In the genomic region with DNA sequence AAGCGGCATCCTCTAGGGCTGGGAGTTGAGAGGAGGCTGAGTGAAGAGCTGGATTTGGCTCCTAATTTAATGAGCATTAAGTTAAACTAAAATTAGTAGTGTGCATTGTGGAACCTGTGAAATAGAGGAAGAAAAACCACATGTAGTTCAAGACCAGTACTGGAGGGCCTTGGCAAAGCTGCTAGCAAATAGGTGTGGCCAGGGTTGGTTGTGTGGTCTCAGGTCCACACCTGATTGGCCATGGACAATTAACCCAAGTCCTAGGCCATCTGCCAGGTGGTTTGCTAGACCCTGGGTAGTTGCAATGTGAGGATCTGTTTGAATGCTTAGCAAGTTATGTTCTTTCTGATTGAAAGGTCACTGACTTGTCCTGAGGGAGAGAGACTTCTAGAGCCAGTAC, we compare ENCODE assay signal across 23 cellular contexts.
DNase-seq lines count a peak whose midpoint lies in the region; ATAC-seq, FAIRE-seq and TF ChIP-seq lines count a peak whose summit lies in the region.
"Had no signal": no experiment of that assay in that cellular context is flagged by ENCODE, and none has a peak within 500 bp of the region (broad histone marks: within the 10 kb centered on the region; RNA-seq: fewer than 3 reads in every experiment).

No MANE protein-coding gene starts in this region.

- no peak for DNase-seq in GM19239 (ENCODE audit: insufficient read length, low spot score)
- DNase-seq in stimulated activated naive B cell treated with anti-CD40 and anti-IgM and Interleukin-4, amounts not matched to agents 10 μg/mL and 1 μg/mL and 100 μg/mL, for 72 hours, result no peak
- no peak for DNase-seq in H9
- no peak for DNase-seq in activated naive CD4-positive, alpha-beta T cell treated with anti-CD3 and anti-CD28 coated beads, Interleukin-2, amount 50 U/mL, for 16 hours
- no peak for DNase-seq in activated T-cell treated with anti-CD3 and anti-CD28 coated beads, Interleukin-2, amount 50 U/mL, for 1 hour
- DNase-seq: activated CD4-positive, CD25-positive, alpha-beta regulatory T cell; activated CD8-positive, alpha-beta memory T cell treated with anti-CD3 and anti-CD28 coated beads for 24 hours; C1 segment of cervical spinal cord; DMS 273 treated with DMSO at 0.1 percent for 48 hours; heart left ventricle; HFFc6; islet precursor cell; mammary epithelial cell; MV-4-11; naive thymus-derived CD4-positive, alpha-beta T cell; NCI-H2107; Right ventricle myocardium superior; small intestine; thyroid gland had no signal

- H3K4ac ChIP-seq in H9 (ENCODE audit: low read depth, low read length), result no peak overlapping the region

- no peak overlapping the region for H3K4me3 Mint-ChIP-seq in stimulated activated naive B cell treated with anti-CD40 and anti-IgM and Interleukin-4, amounts not matched to agents 10 μg/mL and 1 μg/mL and 100 μg/mL, for 72 hours
- H3K4me3 Mint-ChIP-seq in H9, result no peak overlapping the region
- H3K4me3 Mint-ChIP-seq: activated T-helper 17 cell treated with anti-CD3 and anti-CD28 coated beads, Interleukin-2, amount 50 U/mL, for 72 hours; HFFc6; naive thymus-derived CD4-positive, alpha-beta T cell; T-helper 1 cell treated with Interleukin-12 subunit alpha and Interleukin-12 subunit beta and Interleukin-4 antibody, amounts not matched to agents 30 μg/mL and 1 μg/mL, for 36 hours had no signal

- no peak overlapping the region for H3K56ac ChIP-seq in H9 (ENCODE audit: insufficient read length, low read depth, low read length)

- no peak overlapping the region for H4K91ac ChIP-seq in H9 (ENCODE audit: insufficient read length, low read depth, low read length)

- no peak overlapping the region for H3K23ac ChIP-seq in H9 (ENCODE audit: insufficient read length, low read depth, low read length)

- no peaks in the 10 kb centered on the region for H3K79me2 ChIP-seq in H9 (ENCODE audit: insufficient read depth, low read length)

- H3K9ac ChIP-seq in H9 (ENCODE audit: extremely low read depth, insufficient read length, low read length), result no peak overlapping the region

- no peaks in the 10 kb centered on the region for H3K36me3 Mint-ChIP-seq in stimulated activated naive B cell treated with anti-CD40 and anti-IgM and Interleukin-4, amounts not matched to agents 10 μg/mL and 1 μg/mL and 100 μg/mL, for 72 hours
- peaks cover 3 to 9% (median 5%) of the 10 kb centered on the region in 3 experiments; a peak in 6 of 7 replicates for H3K36me3 Mint-ChIP-seq in H9 (ENCODE audit: insufficient read depth in 1 of 3, low read depth in 3 of 3)
- H3K36me3 Mint-ChIP-seq: naive thymus-derived CD4-positive, alpha-beta T cell had no signal

- H3K23me2 ChIP-seq in H9 (ENCODE audit: insufficient read length, low read depth, low read length, poor library complexity, severe bottlenecking), result no peaks in the 10 kb centered on the region

- H2BK5ac ChIP-seq in H9 (ENCODE audit: insufficient read length, low read length), result no peak overlapping the region

- H3K18ac ChIP-seq in H9 (ENCODE audit: insufficient read length, low read depth, low read length), result no peak overlapping the region

- peak; percentile 87 for FAIRE-seq in GM19239 (lab: Jason Lieb, UNC)
- FAIRE-seq: small intestine had no signal

- no peak overlapping the region for H2AFZ ChIP-seq in H9 (ENCODE audit: low read length)

- no peak overlapping the region for H3K4me2 ChIP-seq in H9 (ENCODE audit: insufficient read depth, insufficient read length, low read length)

- no peaks in the 10 kb centered on the region for H4K20me1 ChIP-seq in H9 (ENCODE audit: control insufficient read depth, insufficient read depth, insufficient read length)

- H2BK12ac ChIP-seq in H9 (ENCODE audit: insufficient read length, low read depth, low read length), result no peak overlapping the region

- H3T11ph ChIP-seq in H9 (ENCODE audit: low read length), result no peak overlapping the region

- H3K27ac ChIP-seq in H9 (ENCODE audit: insufficient read length, low read depth, low read length), result no peak overlapping the region
- H3K27ac ChIP-seq: heart left ventricle, thyroid gland had no signal

- TF ChIP-seq CTCF in H9 (conservative IDR thresholded peaks at IDR 0.05), result no peak

- ATAC-seq in HG02623 (IDR thresholded peaks at IDR 0.05; ENCODE audit: unreplicated experiment) (peak; percentile 26), HG03469 (IDR thresholded peaks at IDR 0.05; ENCODE audit: unreplicated experiment) (peak; percentile 31)
- ATAC-seq in stimulated activated naive B cell treated with anti-CD40 and anti-IgM and Interleukin-4, amounts not matched to agents 10 μg/mL and 1 μg/mL and 100 μg/mL, for 72 hours (replicated peaks), result peak; percentile 31 to 48
- ATAC-seq: activated T-helper 17 cell treated with anti-CD3 and anti-CD28 coated beads, Interleukin-2, amount 50 U/mL, for 72 hours; heart left ventricle; naive thymus-derived CD4-positive, alpha-beta T cell had no signal

- no peaks in the 10 kb centered on the region for H3K79me1 ChIP-seq in H9 (ENCODE audit: insufficient read depth, low read depth, low read length, poor library complexity, severe bottlenecking)

- H3K4me1 ChIP-seq in H9 (ENCODE audit: insufficient read depth, low read length), result peaks cover 8% of the 10 kb centered on the region; the same call in 1 of the 2 replicates
- H3K4me1 ChIP-seq: heart left ventricle, thyroid gland had no signal

- H3K9me3 Mint-ChIP-seq in stimulated activated naive B cell treated with anti-CD40 and anti-IgM and Interleukin-4, amounts not matched to agents 10 μg/mL and 1 μg/mL and 100 μg/mL, for 72 hours, result no peaks in the 10 kb centered on the region
- peaks cover 7 to 8% of the 10 kb centered on the region in 2 experiments for H3K9me3 Mint-ChIP-seq in H9
- H3K9me3 Mint-ChIP-seq: activated T-helper 17 cell treated with anti-CD3 and anti-CD28 coated beads, Interleukin-2, amount 50 U/mL, for 72 hours; HFFc6; T-helper 1 cell treated with Interleukin-12 subunit alpha and Interleukin-12 subunit beta and Interleukin-4 antibody, amounts not matched to agents 30 μg/mL and 1 μg/mL, for 36 hours had no signal

- H4K8ac ChIP-seq in H9 (replicated peaks; ENCODE audit: insufficient read length, low read depth, low read length), result no peak overlapping the region

- H2BK15ac ChIP-seq in H9 (ENCODE audit: low read depth, low read length), result no peak overlapping the region

- peaks cover 12 to 14% of the 10 kb centered on the region in 2 donors for H3K4me1 Mint-ChIP-seq in stimulated activated naive B cell treated with anti-CD40 and anti-IgM and Interleukin-4, amounts not matched to agents 10 μg/mL and 1 μg/mL and 100 μg/mL, for 72 hours
- peaks cover 35 to 36% of the 10 kb centered on the region in 2 experiments for H3K4me1 Mint-ChIP-seq in H9
- H3K4me1 Mint-ChIP-seq: activated T-helper 17 cell treated with anti-CD3 and anti-CD28 coated beads, Interleukin-2, amount 50 U/mL, for 72 hours; naive thymus-derived CD4-positive, alpha-beta T cell had no signal

- H3K27ac Mint-ChIP-seq in stimulated activated naive B cell treated with anti-CD40 and anti-IgM and Interleukin-4, amounts not matched to agents 10 μg/mL and 1 μg/mL and 100 μg/mL, for 72 hours, result no peak overlapping the region
- H3K27ac Mint-ChIP-seq in H9, result no peak overlapping the region; a peak in 1 of 7 replicates
- H3K27ac Mint-ChIP-seq: activated T-helper 17 cell treated with anti-CD3 and anti-CD28 coated beads, Interleukin-2, amount 50 U/mL, for 72 hours; HFFc6; T-helper 1 cell treated with Interleukin-12 subunit alpha and Interleukin-12 subunit beta and Interleukin-4 antibody, amounts not matched to agents 30 μg/mL and 1 μg/mL, for 36 hours had no signal

- H3K9me3 ChIP-seq in H9 (ENCODE audit: control insufficient read depth, low read depth, low read length), result no peaks in the 10 kb centered on the region
- H3K9me3 ChIP-seq: heart left ventricle, thyroid gland had no signal

- no peak overlapping the region for H3K14ac ChIP-seq in H9 (ENCODE audit: insufficient read depth, low read length)

- H2BK20ac ChIP-seq in H9 (ENCODE audit: low read depth, low read length, poor library complexity, severe bottlenecking), result no peak overlapping the region

- no peaks in the 10 kb centered on the region for H3K27me3 Mint-ChIP-seq in stimulated activated naive B cell treated with anti-CD40 and anti-IgM and Interleukin-4, amounts not matched to agents 10 μg/mL and 1 μg/mL and 100 μg/mL, for 72 hours
- peaks cover 9% of the 10 kb centered on the region for H3K27me3 Mint-ChIP-seq in H9 (ENCODE audit: low read depth)

- no peak overlapping the region for H2BK120ac ChIP-seq in H9 (ENCODE audit: low read depth, low read length, poor library complexity, severe bottlenecking)

- H3K27me3 ChIP-seq in H9 (ENCODE audit: insufficient read depth, low read length), result no peaks in the 10 kb centered on the region
- H3K27me3 ChIP-seq: heart left ventricle, thyroid gland had no signal

- no CpG with 5 or more reads among the region's 1 CpG for WGBS in H9 (ENCODE audit: extremely low coverage, insufficient read length, low lambda C conversion rate)

- no peak overlapping the region for H2AK5ac ChIP-seq in H9 (ENCODE audit: insufficient read length, low read length)

- no peak overlapping the region for H4K5ac ChIP-seq in H9 (ENCODE audit: insufficient read length, low read depth, low read length)
